ENCODE assay signal across 1 cellular context in the genomic region with DNA sequence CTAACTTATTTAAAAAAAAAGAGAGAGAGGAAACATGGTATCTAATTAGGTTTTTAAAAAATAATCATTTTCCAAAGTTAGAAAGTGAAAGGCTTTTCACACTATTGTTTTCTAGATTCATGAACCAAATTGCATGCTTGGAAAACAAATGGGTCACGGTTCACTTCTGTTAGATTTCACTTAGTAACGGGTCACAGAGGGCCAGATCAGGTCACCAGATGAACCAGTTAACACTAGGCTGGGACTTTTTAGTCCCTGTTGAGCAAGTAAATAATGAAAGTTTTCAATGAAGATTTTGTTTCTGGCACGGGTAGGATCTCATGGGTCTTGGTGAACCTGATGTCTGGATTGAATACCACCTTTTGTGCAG.
TF ChIP-seq lines count a peak whose summit lies in the region.

No MANE protein-coding gene starts in this region.

TF ChIP-seq in SK-N-SH treated with all-trans-retinoic acid at 6 μM for 48 hours, 23 proteins besides CTCF, POLR2A, EP300 and RAD21 (continued from another document):
- TF ChIP-seq BACH2 (CRISPR knock-in tag; IDR thresholded peaks at IDR 0.05; ENCODE audit: borderline replicate concordance): no peak
- TF ChIP-seq, protein P1, sequence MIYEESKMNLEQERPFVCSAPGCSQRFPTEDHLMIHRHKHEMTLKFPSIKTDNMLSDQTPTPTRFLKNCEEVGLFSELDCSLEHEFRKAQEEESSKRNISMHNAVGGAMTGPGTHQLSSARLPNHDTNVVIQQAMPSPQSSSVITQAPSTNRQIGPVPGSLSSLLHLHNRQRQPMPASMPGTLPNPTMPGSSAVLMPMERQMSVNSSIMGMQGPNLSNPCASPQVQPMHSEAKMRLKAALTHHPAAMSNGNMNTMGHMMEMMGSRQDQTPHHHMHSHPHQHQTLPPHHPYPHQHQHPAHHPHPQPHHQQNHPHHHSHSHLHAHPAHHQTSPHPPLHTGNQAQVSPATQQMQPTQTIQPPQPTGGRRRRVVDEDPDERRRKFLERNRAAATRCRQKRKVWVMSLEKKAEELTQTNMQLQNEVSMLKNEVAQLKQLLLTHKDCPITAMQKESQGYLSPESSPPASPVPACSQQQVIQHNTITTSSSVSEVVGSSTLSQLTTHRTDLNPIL (CRISPR knock-in tag; IDR thresholded peaks at IDR 0.05; ENCODE audit: low read depth): no peak
